ENCODE assay signal across 8 cellular contexts in the genomic region with DNA sequence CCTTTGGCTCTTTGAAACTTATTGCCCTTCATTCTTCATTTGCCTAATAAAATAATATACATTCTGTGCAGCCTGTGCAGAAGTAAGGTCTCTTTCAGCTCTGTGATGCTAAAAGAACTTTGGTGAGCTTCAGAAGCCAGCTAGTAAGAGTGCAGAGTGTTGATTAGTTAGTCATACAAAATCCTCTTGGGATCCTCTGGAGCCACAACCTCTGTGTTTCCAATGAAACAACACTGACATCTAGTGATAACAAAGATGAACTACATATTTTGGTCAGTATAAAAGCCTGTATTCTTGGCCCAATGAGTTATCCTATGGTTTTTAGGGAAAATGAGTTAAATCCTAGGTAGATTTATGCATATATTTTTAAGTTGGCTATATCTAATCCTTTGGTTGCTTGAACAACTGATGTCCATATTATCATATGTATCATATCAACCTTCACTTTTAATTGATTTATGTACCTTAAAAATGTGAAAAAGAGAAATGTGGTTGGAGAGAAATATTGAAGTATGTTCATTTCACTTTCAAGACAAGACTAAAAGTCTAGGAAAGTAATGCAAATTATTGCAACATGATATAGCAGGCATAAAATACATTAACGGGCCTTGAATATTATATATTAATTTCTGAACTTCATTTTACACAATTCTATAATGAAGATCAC.
DNase-seq lines count a peak whose midpoint lies in the region; ATAC-seq and TF ChIP-seq lines count a peak whose summit lies in the region.

No MANE protein-coding gene starts in this region.

- no peak for DNase-seq in activated CD4-positive, alpha-beta T cell treated with anti-CD3 and anti-CD28 coated beads for 36 hours
- DNase-seq in activated CD4-positive, alpha-beta T cell treated with anti-CD3 and anti-CD28 coated beads for 4 hours, result no peak
- DNase-seq in GM23248 (peak; percentile 76), Kasumi-1 (lab: John Stamatoyannopoulos, UW) (peak; percentile 65 to 70), RPMI7951 (ENCODE audit: low read depth) (peak; percentile 50), epithelial cell of proximal tubule (ENCODE audit: low read depth) (peak; percentile 26), islet precursor cell (no peak)

- no peaks in the 10 kb centered on the region for H3K9me3 Mint-ChIP-seq in activated CD4-positive, alpha-beta T cell treated with anti-CD3 and anti-CD28 coated beads for 36 hours (ENCODE audit: low read depth)
- peaks cover 8% of the 10 kb centered on the region for H3K9me3 Mint-ChIP-seq in nephron

- H3K27me3 Mint-ChIP-seq in activated CD4-positive, alpha-beta T cell treated with anti-CD3 and anti-CD28 coated beads for 36 hours, result peaks cover 13% of the 10 kb centered on the region
- no peaks in the 10 kb centered on the region for H3K27me3 Mint-ChIP-seq in nephron (ENCODE audit: low read depth)

- no peak overlapping the region for H3K27ac ChIP-seq in GM23248

- POLR2A ChIA-PET in activated CD4-positive, alpha-beta T cell treated with anti-CD3 and anti-CD28 coated beads for 36 hours (lab: Charles Lee), result no interaction called here

- H3K9ac ChIP-seq in GM23248, result no peak overlapping the region

- no peak overlapping the region for H2AFZ ChIP-seq in GM23248

- intact Hi-C loops in activated CD4-positive, alpha-beta T cell treated with anti-CD3 and anti-CD28 coated beads for 36 hours (cut with DNase I, micrococcal nuclease), result no loop called here

- no peaks in the 10 kb centered on the region for H3K9me3 ChIP-seq in GM23248 (ENCODE audit: low read depth)

- H3K4me3 ChIP-seq in GM23248, result no peak overlapping the region
- no peak overlapping the region for H3K4me3 ChIP-seq in epithelial cell of proximal tubule (ENCODE audit: low read depth, low read length)

- ATAC-seq in activated CD4-positive, alpha-beta T cell treated with anti-CD3 and anti-CD28 coated beads for 36 hours, result peak; percentile 58

- H4K20me1 ChIP-seq in GM23248 (ENCODE audit: insufficient read depth), result no peaks in the 10 kb centered on the region

- peak; percentile 73 for TF ChIP-seq CTCF in epithelial cell of proximal tubule (conservative IDR thresholded peaks at IDR 0.05; ENCODE audit: low read depth, low read length)
- peak; percentile 74 to 84 (median 77) for TF ChIP-seq CTCF in nephron (IDR thresholded peaks at IDR 0.05; ENCODE audit: unreplicated experiment in 3 of 3)

- no peaks in the 10 kb centered on the region for H3F3A ChIP-seq in GM23248 (ENCODE audit: insufficient read depth)

- H3K4me3 Mint-ChIP-seq in activated CD4-positive, alpha-beta T cell treated with anti-CD3 and anti-CD28 coated beads for 36 hours, result no peak overlapping the region
- H3K4me3 Mint-ChIP-seq in nephron, result no peak overlapping the region

- H3K79me2 ChIP-seq in GM23248 (ENCODE audit: insufficient read depth), result no peaks in the 10 kb centered on the region

- CTCF ChIA-PET in activated CD4-positive, alpha-beta T cell treated with anti-CD3 and anti-CD28 coated beads for 36 hours (lab: Charles Lee), result interaction anchor here (0.7 to 1.0 kb wide), 2 partner anchors 58 to 1296 kb away, joined by 3 to 4 read pairs; no protein-coding TSS in a partner anchor

- no peaks in the 10 kb centered on the region for H3K9me2 ChIP-seq in GM23248 (ENCODE audit: insufficient read depth)

- in situ Hi-C loops in GM23248 (cut with MboI), result no loop called here

- no peaks in the 10 kb centered on the region for H3K36me3 ChIP-seq in GM23248 (ENCODE audit: low read depth)

- H3K4me1 ChIP-seq in GM23248 (ENCODE audit: insufficient read depth), result no peaks in the 10 kb centered on the region

- WGBS in GM23248 (ENCODE audit: low coverage in 1 of 2, low lambda C conversion rate in 2 of 2, missing lambda C conversion rate in 2 of 2), 2 experiments, result 25 to 36% methylated on average over 1 of the region's 1 CpG

- no peaks in the 10 kb centered on the region for H3K27me3 ChIP-seq in GM23248 (replicated peaks; ENCODE audit: insufficient read depth)

- H3K4me2 ChIP-seq in GM23248 (ENCODE audit: unreplicated experiment), result no peak overlapping the region

- H3K4me1 Mint-ChIP-seq in activated CD4-positive, alpha-beta T cell treated with anti-CD3 and anti-CD28 coated beads for 36 hours, result no peaks in the 10 kb centered on the region
- peaks cover 5% of the 10 kb centered on the region for H3K4me1 Mint-ChIP-seq in nephron

- no peaks in the 10 kb centered on the region for H3K36me3 Mint-ChIP-seq in activated CD4-positive, alpha-beta T cell treated with anti-CD3 and anti-CD28 coated beads for 36 hours (ENCODE audit: low read depth)
- H3K36me3 Mint-ChIP-seq in nephron (ENCODE audit: low read depth), result no peaks in the 10 kb centered on the region

- H3K27ac Mint-ChIP-seq in activated CD4-positive, alpha-beta T cell treated with anti-CD3 and anti-CD28 coated beads for 36 hours, result no peak overlapping the region
- H3K27ac Mint-ChIP-seq in nephron, result no peak overlapping the region

Comparison
In these comparisons a context has a peak if more than half of its experiments do, and no peak if none do; other contexts are left out.
1. DNase-seq: peak in GM23248 (single experiment), Kasumi-1 (2 of 2), RPMI7951 (single experiment) and epithelial cell of proximal tubule (single experiment); none in activated CD4-positive, alpha-beta T cell treated with anti-CD3 and anti-CD28 coated beads for 36 hours (single experiment), activated CD4-positive, alpha-beta T cell treated with anti-CD3 and anti-CD28 coated beads for 4 hours (0 of 2) and islet precursor cell (single experiment).